Comparison of ENCODE assay signal across 8 cellular contexts in the genomic region with DNA sequence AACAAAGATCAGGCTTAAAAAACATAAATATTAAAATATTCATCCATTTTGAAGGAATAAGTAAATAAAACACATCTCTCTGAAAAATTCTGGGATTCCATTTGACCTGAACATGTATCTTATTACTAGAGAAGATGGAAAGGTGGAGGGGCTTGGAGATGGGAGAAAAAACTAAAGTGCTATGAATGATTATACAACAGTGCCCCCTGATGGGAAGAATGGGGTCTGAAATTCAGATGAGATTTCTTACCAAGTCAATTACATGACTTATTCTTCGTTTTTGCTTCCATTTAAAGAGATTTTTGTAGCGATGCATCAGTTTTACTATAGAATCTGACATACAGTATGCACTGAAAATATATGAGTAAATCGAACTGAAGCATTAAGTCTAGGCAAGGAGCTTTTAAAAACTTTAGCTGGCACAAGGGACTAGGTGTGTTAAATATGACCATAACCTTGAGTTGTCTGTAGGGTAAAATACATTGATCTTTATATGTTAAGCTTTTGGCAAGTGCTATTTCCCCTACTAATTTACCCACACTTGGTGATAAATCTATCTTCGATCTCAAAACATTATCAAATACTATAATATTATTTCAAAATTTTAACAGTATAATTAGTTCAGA.
DNase-seq lines count a peak whose midpoint lies in the region; ATAC-seq and TF ChIP-seq lines count a peak whose summit lies in the region.

No MANE protein-coding gene starts in this region.

- no peaks in the 10 kb centered on the region for H3K4me1 Mint-ChIP-seq in activated naive CD8-positive, alpha-beta T cell treated with anti-CD3 and anti-CD28 coated beads, Interleukin-2, amount 50 U/mL, for 24 hours

- H3K9me3 ChIP-seq in upper lobe of left lung: no peaks in the 10 kb centered on the region

- WGBS in upper lobe of left lung, 2 donors: 26 to 33% methylated on average over 4 of the region's 4 CpGs

- no peaks in the 10 kb centered on the region for H3K27me3 ChIP-seq in upper lobe of left lung

- no peak for TF ChIP-seq POLR2A in upper lobe of left lung (IDR thresholded peaks at IDR 0.05)

- H3K4me3 ChIP-seq in Jurkat, Clone E6-1 (ENCODE audit: low read length): no peak overlapping the region
- H3K4me3 ChIP-seq in upper lobe of left lung: no peak overlapping the region

- no peak for TF ChIP-seq EP300 in upper lobe of left lung (IDR thresholded peaks at IDR 0.05)

- no peaks in the 10 kb centered on the region for H3K27me3 Mint-ChIP-seq in activated naive CD8-positive, alpha-beta T cell treated with anti-CD3 and anti-CD28 coated beads, Interleukin-2, amount 50 U/mL, for 24 hours

- H3K4me3 Mint-ChIP-seq in activated naive CD8-positive, alpha-beta T cell treated with anti-CD3 and anti-CD28 coated beads, Interleukin-2, amount 50 U/mL, for 24 hours: no peak overlapping the region

- no peak for ATAC-seq in upper lobe of left lung (ENCODE audit: low FRiP score in 2 of 2)
- ATAC-seq in activated naive CD8-positive, alpha-beta T cell treated with anti-CD3 and anti-CD28 coated beads, Interleukin-2, amount 50 U/mL, for 24 hours: no peak

- H3K36me3 ChIP-seq in upper lobe of left lung: no peaks in the 10 kb centered on the region

- TF ChIP-seq CTCF in upper lobe of left lung (IDR thresholded peaks at IDR 0.05): peak in 4 of 6 experiments; percentile 15 to 37 (median 18)

- H3K4me1 ChIP-seq in upper lobe of left lung: no peaks in the 10 kb centered on the region

- H3K36me3 Mint-ChIP-seq in activated naive CD8-positive, alpha-beta T cell treated with anti-CD3 and anti-CD28 coated beads, Interleukin-2, amount 50 U/mL, for 24 hours (ENCODE audit: low read depth): no peaks in the 10 kb centered on the region

- no peak overlapping the region for H3K27ac Mint-ChIP-seq in activated naive CD8-positive, alpha-beta T cell treated with anti-CD3 and anti-CD28 coated beads, Interleukin-2, amount 50 U/mL, for 24 hours

- DNase-seq in GDM1 (lab: John Stamatoyannopoulos, UW) (peak; percentile 6), SK-MEL-5 (ENCODE audit: low read depth, low spot score) (peak; percentile 54), foreskin melanocyte (peak; percentile 13), upper lobe of left lung (no peak), activated gamma-delta T cell treated with Interleukin-2 at 50 U/mL for 16 hours (no peak)
- DNase-seq in Jurkat, Clone E6-1 (ENCODE audit: low read depth, low spot score): peak; percentile 35
- DNase-seq in stimulated activated CD4-positive, alpha-beta T cell treated with anti-CD3 and anti-CD28 coated beads, Interleukin-4, amount 100 ng/mL, for 24 hours: no peak
- DNase-seq in activated naive CD8-positive, alpha-beta T cell treated with anti-CD3 and anti-CD28 coated beads, Interleukin-2, amount 50 U/mL, for 24 hours: no peak

- in situ Hi-C loops in SK-MEL-5 (cut with HindIII; ENCODE audit: low pct_unique_long_range_greater_than_20kb, low sequenced_read_pairs): no loop called here

- H3K9me3 Mint-ChIP-seq in activated naive CD8-positive, alpha-beta T cell treated with anti-CD3 and anti-CD28 coated beads, Interleukin-2, amount 50 U/mL, for 24 hours: peaks cover 9% of the 10 kb centered on the region

- H3K27ac ChIP-seq in upper lobe of left lung: no peak overlapping the region

Comparison
In these comparisons a context has a peak if more than half of its experiments do, and no peak if none do; other contexts are left out.
1. DNase-seq: peak in GDM1 (single experiment), Jurkat, Clone E6-1 (single experiment), SK-MEL-5 (single experiment) and foreskin melanocyte (single experiment); none in upper lobe of left lung (0 of 2), activated gamma-delta T cell treated with Interleukin-2 at 50 U/mL for 16 hours (single experiment), stimulated activated CD4-positive, alpha-beta T cell treated with anti-CD3 and anti-CD28 coated beads, Interleukin-4, amount 100 ng/mL, for 24 hours (single experiment) and activated naive CD8-positive, alpha-beta T cell treated with anti-CD3 and anti-CD28 coated beads, Interleukin-2, amount 50 U/mL, for 24 hours (single experiment).